27 cellular contexts compared by ENCODE assay signal in the genomic region with DNA sequence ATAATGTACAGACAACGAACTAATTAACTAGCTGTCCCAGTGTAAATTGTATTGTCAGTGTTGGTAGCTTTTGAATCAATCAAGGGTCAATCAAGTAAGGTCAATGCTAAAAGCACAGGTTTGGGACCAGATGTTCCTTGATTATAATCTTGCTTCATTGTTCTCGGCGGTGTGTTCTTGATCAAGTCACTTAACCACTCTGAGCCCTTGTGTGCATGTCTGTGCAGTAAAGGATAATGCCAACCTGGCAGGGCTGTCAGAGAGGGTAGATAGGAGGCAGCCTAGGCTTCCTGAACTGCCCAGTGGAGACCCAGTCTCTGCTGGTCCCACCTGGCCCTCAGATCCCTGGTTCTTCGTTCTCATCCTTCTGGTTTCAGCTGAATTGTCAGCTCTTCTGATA.
"Had no signal": no experiment of that assay in that cellular context is flagged by ENCODE, and none has a peak within 500 bp of the region (broad histone marks: within the 10 kb centered on the region; RNA-seq: fewer than 3 reads in every experiment).

No MANE protein-coding gene starts in this region.

- H3K4me3 Mint-ChIP-seq: immature natural killer cell; memory B cell; naive thymus-derived CD4-positive, alpha-beta T cell; natural killer cell treated with Interleukin-12 subunit alpha and Interleukin-12 subunit beta and Interleukin-15 and Interleukin-18, amount 100 ng/mL, for 72 hours; stimulated activated memory B cell treated with anti-CD40 and anti-IgM and Interleukin-4, amounts not matched to agents 10 μg/mL and 1 μg/mL and 100 μg/mL, for 72 hours; stimulated activated naive CD8-positive, alpha-beta T cell treated with anti-CD3 and anti-CD28 coated beads, Interleukin-15, amount 100 ng/mL, for 72 hours; type B pancreatic cell had no signal

- H3K36me3 ChIP-seq: left lung, pancreas, prostate gland, right lobe of liver, tibial nerve, uterus had no signal

- H3K27ac Mint-ChIP-seq: immature natural killer cell; memory B cell; naive thymus-derived CD4-positive, alpha-beta T cell; natural killer cell treated with Interleukin-12 subunit alpha and Interleukin-12 subunit beta and Interleukin-15 and Interleukin-18, amount 100 ng/mL, for 72 hours; stimulated activated memory B cell treated with anti-CD40 and anti-IgM and Interleukin-4, amounts not matched to agents 10 μg/mL and 1 μg/mL and 100 μg/mL, for 72 hours; type B pancreatic cell had no signal

- H3K27me3 ChIP-seq: right lobe of liver, tibial nerve, uterus had no signal

- DNase-seq: hypothalamus; immature natural killer cell; kidney; left colon; left lung; midbrain; mucosa of descending colon; naive thymus-derived CD4-positive, alpha-beta T cell; posterior cingulate gyrus; right lobe of liver; stimulated activated CD4-positive, alpha-beta T cell treated with anti-CD3 and anti-CD28 coated beads, Interleukin-1b, Interleukin-23, amount 100 ng/mL, for 48 hours; stimulated activated CD4-positive, alpha-beta T cell treated with anti-CD3 and anti-CD28 coated beads, Interleukin-2, amount 100 ng/mL, for 48 hours; stimulated activated CD4-positive, alpha-beta T cell treated with anti-CD3 and anti-CD28 coated beads, Interleukin-4, amount 100 ng/mL, for 4 hours; stimulated activated CD8-positive, alpha-beta memory T cell treated with anti-CD3 and anti-CD28 coated beads, Interleukin-4, amount 100 ng/mL, for 48 hours; stimulated activated naive CD4-positive, alpha-beta T cell treated with Interleukin-2 at 50 U/mL for 16 hours; stimulated activated naive CD8-positive, alpha-beta T cell treated with anti-CD3 and anti-CD28 coated beads, Interleukin-15, amount 100 ng/mL, for 72 hours; substantia nigra had no signal

- ATAC-seq: left colon; left lung; mucosa of descending colon; naive thymus-derived CD4-positive, alpha-beta T cell; stimulated activated memory B cell treated with anti-CD40 and anti-IgM and Interleukin-4, amounts not matched to agents 10 μg/mL and 1 μg/mL and 100 μg/mL, for 72 hours; stimulated activated naive CD8-positive, alpha-beta T cell treated with anti-CD3 and anti-CD28 coated beads, Interleukin-15, amount 100 ng/mL, for 72 hours had no signal

- H3K27ac ChIP-seq: left lung, pancreas, prostate gland, right lobe of liver, tibial nerve, uterus had no signal

- H3K9me3 Mint-ChIP-seq: immature natural killer cell; memory B cell; natural killer cell treated with Interleukin-12 subunit alpha and Interleukin-12 subunit beta and Interleukin-15 and Interleukin-18, amount 100 ng/mL, for 72 hours; stimulated activated memory B cell treated with anti-CD40 and anti-IgM and Interleukin-4, amounts not matched to agents 10 μg/mL and 1 μg/mL and 100 μg/mL, for 72 hours; stimulated activated naive CD8-positive, alpha-beta T cell treated with anti-CD3 and anti-CD28 coated beads, Interleukin-15, amount 100 ng/mL, for 72 hours; type B pancreatic cell had no signal

- H3K4me3 ChIP-seq: left lung, lung, mucosa of descending colon, pancreas, prostate gland, right lobe of liver, smooth muscle cell, tibial nerve, uterus had no signal

- H3K9me3 ChIP-seq: left lung, mucosa of descending colon, pancreas, prostate gland, right lobe of liver, uterus had no signal

- H3K4me1 ChIP-seq: left lung, pancreas, prostate gland, right lobe of liver, tibial nerve, uterus had no signal

- H3K36me3 Mint-ChIP-seq: immature natural killer cell; memory B cell; naive thymus-derived CD4-positive, alpha-beta T cell; natural killer cell treated with Interleukin-12 subunit alpha and Interleukin-12 subunit beta and Interleukin-15 and Interleukin-18, amount 100 ng/mL, for 72 hours; stimulated activated memory B cell treated with anti-CD40 and anti-IgM and Interleukin-4, amounts not matched to agents 10 μg/mL and 1 μg/mL and 100 μg/mL, for 72 hours; type B pancreatic cell had no signal

- H3K4me1 Mint-ChIP-seq: immature natural killer cell; memory B cell; stimulated activated memory B cell treated with anti-CD40 and anti-IgM and Interleukin-4, amounts not matched to agents 10 μg/mL and 1 μg/mL and 100 μg/mL, for 72 hours; stimulated activated naive CD8-positive, alpha-beta T cell treated with anti-CD3 and anti-CD28 coated beads, Interleukin-15, amount 100 ng/mL, for 72 hours had no signal
